ENCODE assay signal across 11 cellular contexts in genomic region chr1:67838180-67838912, GRCh38. TPM values are rescaled to one million over a fixed set of nuclear protein-coding genes. Genes with fewer than 3 reads are reported as not detected.
A peak's percentile ranks its signal among the peaks of the same experiment; 100 is the strongest.
DNase-seq lines count a peak whose midpoint lies in the region; ATAC-seq and TF ChIP-seq lines count a peak whose summit lies in the region.
"Had no signal": no experiment of that assay in that cellular context is flagged by ENCODE, and none has a peak within 500 bp of the region (broad histone marks: within the 10 kb centered on the region; RNA-seq: fewer than 3 reads in every experiment).

No MANE protein-coding gene starts in this region.

- CTCF ChIA-PET in HEK293 (lab: Yijun Ruan, JAX): interaction anchor here (0.7 to 1.5 kb wide), 6 partner anchors 9 to 78 kb away, joined by 3 to 5 read pairs (median 4); no protein-coding TSS in a partner anchor

- ATAC-seq in GM21423 (IDR thresholded peaks at IDR 0.05; ENCODE audit: unreplicated experiment): no peak
- ATAC-seq: activated naive CD8-positive, alpha-beta T cell treated with anti-CD3 and anti-CD28 coated beads, Interleukin-2, amount 50 U/mL, for 24 hours; effector memory CD8-positive, alpha-beta T cell had no signal

- TF ChIP-seq EP300 in suprapubic skin (IDR thresholded peaks at IDR 0.05): no peak

- H3K9me3 ChIP-seq in HEK293 (ENCODE audit: control insufficient read depth, insufficient read depth, low read depth, low read length) (no peaks in the 10 kb centered on the region), ascending aorta (no peaks in the 10 kb centered on the region), suprapubic skin (no peaks in the 10 kb centered on the region), Peyer's patch (no peaks in the 10 kb centered on the region)

- DNase-seq in ascending aorta (ENCODE audit: low spot score in 2 of 2) (no peak), fibroblast of the aortic adventitia (ENCODE audit: low read depth) (peak; percentile 87), suprapubic skin (ENCODE audit: low spot score in 2 of 2) (no peak), caudate nucleus (lab: John Stamatoyannopoulos, UW) (no peak), Peyer's patch (no peak)
- DNase-seq: activated naive CD8-positive, alpha-beta T cell treated with anti-CD3 and anti-CD28 coated beads, Interleukin-2, amount 50 U/mL, for 24 hours; activated T-cell treated with anti-CD3 and anti-CD28 coated beads, Interleukin-2, amount 50 U/mL, for 1 hour; effector memory CD8-positive, alpha-beta T cell; NCI-H748 treated with DMSO at 0.1 percent for 48 hours had no signal

- no peaks in the 10 kb centered on the region for H3K27me3 ChIP-seq in ascending aorta
- H3K27me3 ChIP-seq in suprapubic skin: no peaks in the 10 kb centered on the region
- H3K27me3 ChIP-seq in Peyer's patch: no peaks in the 10 kb centered on the region

- TF ChIP-seq CTCF in HEK293 (tag by site-specific recombination; IDR thresholded peaks at IDR 0.05) (no peak), ascending aorta (IDR thresholded peaks at IDR 0.05) (no peak), fibroblast of the aortic adventitia (IDR thresholded peaks at IDR 0.05; ENCODE audit: insufficient read depth, low read length) (no peak), suprapubic skin (IDR thresholded peaks at IDR 0.05) (no peak), Peyer's patch (IDR thresholded peaks at IDR 0.05) (peak in 3 of 6 experiments; percentile 29 to 37 (median 36))

- H3K27ac ChIP-seq in HEK293 (ENCODE audit: extremely low read depth, low read depth, low read length): no peak overlapping the region
- H3K27ac ChIP-seq in ascending aorta: peak overlapping the region; percentile 80 to 93
- H3K27ac ChIP-seq in suprapubic skin: peak overlapping the region; percentile 56
- H3K27ac ChIP-seq in caudate nucleus (ENCODE audit: low read depth, low read length): no peak overlapping the region
- peak overlapping the region in 2 of 4 donors; percentile 65 to 72 for H3K27ac ChIP-seq in Peyer's patch

- intact Hi-C loops in ascending aorta (cut with DNase I): loop anchor here (5.0 to 10.0 kb wide), 3 partner anchors 274 to 914 kb away; partner anchors contain the start of genes DNAI4, MIER1 and SERBP1

- H3K36me3 ChIP-seq in HEK293 (ENCODE audit: control insufficient read depth in 2 of 2, insufficient read depth in 1 of 2, low read length in 2 of 2) (no peaks in the 10 kb centered on the region), ascending aorta (no peaks in the 10 kb centered on the region), suprapubic skin (no peaks in the 10 kb centered on the region), Peyer's patch (no peaks in the 10 kb centered on the region)

- 38% methylated on average over 5 of the region's 5 CpGs for WGBS in suprapubic skin

- H3K4me1 ChIP-seq in HEK293 (ENCODE audit: control insufficient read depth, insufficient read depth, low read length) (peaks cover 21% of the 10 kb centered on the region), ascending aorta (peaks cover 10 to 52% of the 10 kb centered on the region in 2 donors), suprapubic skin (peaks cover 60% of the 10 kb centered on the region), Peyer's patch (peaks cover 0 to 17% (median 0%) of the 10 kb centered on the region in 4 donors)

- no peak overlapping the region for H3K4me3 ChIP-seq in HEK293 (ENCODE audit: low read depth, low read length)
- no peak overlapping the region for H3K4me3 ChIP-seq in ascending aorta
- no peak overlapping the region for H3K4me3 ChIP-seq in fibroblast of the aortic adventitia (ENCODE audit: low read depth, low read length)
- no peak overlapping the region for H3K4me3 ChIP-seq in suprapubic skin
- no peak overlapping the region for H3K4me3 ChIP-seq in Peyer's patch

- POLR2A ChIA-PET in HEK293 (lab: Yijun Ruan, JAX): no interaction called here

- TF ChIP-seq POLR2A in suprapubic skin (IDR thresholded peaks at IDR 0.05) (no peak), Peyer's patch (IDR thresholded peaks at IDR 0.05) (no peak)

TF ChIP-seq in HEK293, 187 proteins besides CTCF, POLR2A, EP300 and RAD21 (continues in another document):
- TF ChIP-seq, protein P1, sequence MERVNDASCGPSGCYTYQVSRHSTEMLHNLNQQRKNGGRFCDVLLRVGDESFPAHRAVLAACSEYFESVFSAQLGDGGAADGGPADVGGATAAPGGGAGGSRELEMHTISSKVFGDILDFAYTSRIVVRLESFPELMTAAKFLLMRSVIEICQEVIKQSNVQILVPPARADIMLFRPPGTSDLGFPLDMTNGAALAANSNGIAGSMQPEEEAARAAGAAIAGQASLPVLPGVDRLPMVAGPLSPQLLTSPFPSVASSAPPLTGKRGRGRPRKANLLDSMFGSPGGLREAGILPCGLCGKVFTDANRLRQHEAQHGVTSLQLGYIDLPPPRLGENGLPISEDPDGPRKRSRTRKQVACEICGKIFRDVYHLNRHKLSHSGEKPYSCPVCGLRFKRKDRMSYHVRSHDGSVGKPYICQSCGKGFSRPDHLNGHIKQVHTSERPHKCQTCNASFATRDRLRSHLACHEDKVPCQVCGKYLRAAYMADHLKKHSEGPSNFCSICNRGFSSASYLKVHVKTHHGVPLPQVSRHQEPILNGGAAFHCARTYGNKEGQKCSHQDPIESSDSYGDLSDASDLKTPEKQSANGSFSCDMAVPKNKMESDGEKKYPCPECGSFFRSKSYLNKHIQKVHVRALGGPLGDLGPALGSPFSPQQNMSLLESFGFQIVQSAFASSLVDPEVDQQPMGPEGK (tag by site-specific recombination; IDR thresholded peaks at IDR 0.05): no peak
- TF ChIP-seq, protein P2, sequence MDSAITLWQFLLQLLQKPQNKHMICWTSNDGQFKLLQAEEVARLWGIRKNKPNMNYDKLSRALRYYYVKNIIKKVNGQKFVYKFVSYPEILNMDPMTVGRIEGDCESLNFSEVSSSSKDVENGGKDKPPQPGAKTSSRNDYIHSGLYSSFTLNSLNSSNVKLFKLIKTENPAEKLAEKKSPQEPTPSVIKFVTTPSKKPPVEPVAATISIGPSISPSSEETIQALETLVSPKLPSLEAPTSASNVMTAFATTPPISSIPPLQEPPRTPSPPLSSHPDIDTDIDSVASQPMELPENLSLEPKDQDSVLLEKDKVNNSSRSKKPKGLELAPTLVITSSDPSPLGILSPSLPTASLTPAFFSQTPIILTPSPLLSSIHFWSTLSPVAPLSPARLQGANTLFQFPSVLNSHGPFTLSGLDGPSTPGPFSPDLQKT (IDR thresholded peaks at IDR 0.05; ENCODE audit: borderline replicate concordance, low read depth, low read length): no peak
- TF ChIP-seq ZNF514 (tag by site-specific recombination; IDR thresholded peaks at IDR 0.05) (no peak), ZBTB17 (tag by site-specific recombination; IDR thresholded peaks at IDR 0.05) (peak; percentile 47; the same call in 1 of the 2 replicates), ZXDB (tag by site-specific recombination; IDR thresholded peaks at IDR 0.05) (no peak), ZNF518A (tag by site-specific recombination; conservative IDR thresholded peaks at IDR 0.05; ENCODE audit: low read depth) (no peak), SP3 (tag by site-specific recombination; IDR thresholded peaks at IDR 0.05) (no peak), ZNF350 (tag by site-specific recombination; IDR thresholded peaks at IDR 0.05) (no peak), ZBTB48 (tag by site-specific recombination; IDR thresholded peaks at IDR 0.05) (no peak), ZNF48 (tag by site-specific recombination; IDR thresholded peaks at IDR 0.05) (no peak), ZNF600 (tag by site-specific recombination; IDR thresholded peaks at IDR 0.05) (peak; percentile 70), ZNF19 (tag by site-specific recombination; IDR thresholded peaks at IDR 0.05; ENCODE audit: low read depth) (no peak)

RNA-seq across cellular contexts. Expression of gene GNG12, which starts 5.1 kb away (rescaled TPM):
- total RNA-seq in ascending aorta (71.2 TPM), fibroblast of the aortic adventitia (ENCODE audit: low replicate concordance) (91.1 and 455 TPM in 2 replicates), suprapubic skin (100 to 1,000 TPM in 1 of 4 donors, 10 to 100 TPM in 3; 89.6 to 129 (median 90.9) TPM), Peyer's patch (100 to 1,000 TPM in 3 of 4 donors, 10 to 100 TPM in 1; 61.9 to 271 (median 165) TPM)

Comparison
In these comparisons a context has a peak if more than half of its experiments do, and no peak if none do; other contexts are left out.
1. H3K27ac ChIP-seq: peak in ascending aorta (2 of 2) and suprapubic skin (single experiment); none in HEK293 (single experiment) and caudate nucleus (single experiment).